ENCODE assay signal across 9 cellular contexts in genomic region chr7:76259124-76260086, GRCh38. TPM values are rescaled to one million over a fixed set of nuclear protein-coding genes. Genes with fewer than 3 reads are reported as not detected.
DNase-seq lines count a peak whose midpoint lies in the region; TF ChIP-seq lines count a peak whose summit lies in the region.
"Had no signal": no experiment of that assay in that cellular context is flagged by ENCODE, and none has a peak within 500 bp of the region (broad histone marks: within the 10 kb centered on the region; RNA-seq: fewer than 3 reads in every experiment).

No MANE protein-coding gene starts in this region.

- H3K27ac ChIP-seq in BLaER1 (no peak overlapping the region), esophagus muscularis mucosa (replicated peaks in 1 of 4) (no peak overlapping the region)
- H3K27ac ChIP-seq: epithelial cell of prostate had no signal

- no peak for TF ChIP-seq POLR2A in esophagus muscularis mucosa (IDR thresholded peaks at IDR 0.05; ENCODE audit: low read depth)

- TF ChIP-seq CTCF in LNCaP clone FGC (IDR thresholded peaks at IDR 0.05; ENCODE audit: control insufficient read depth, extremely low read depth, insufficient read depth): no peak
- no peak for TF ChIP-seq CTCF in esophagus muscularis mucosa (IDR thresholded peaks at IDR 0.05)

- intact Hi-C loops in esophagus muscularis mucosa (cut with DNase I): loop anchor here (5.0 kb wide), 1 partner anchor 82 kb away; no protein-coding TSS in a partner anchor

- H3K4me3 ChIP-seq in BLaER1: peak overlapping the region; percentile 63
- 0 out of 2 replicates have a peak overlapping the region, but pooled peaks have one; percentile 7 for H3K4me3 ChIP-seq in LNCaP clone FGC (ENCODE audit: low read depth, low read length)
- H3K4me3 ChIP-seq in esophagus muscularis mucosa: peak overlapping the region; percentile 37 to 43 (median 43)
- peak overlapping the region; percentile 66 for H3K4me3 ChIP-seq in neuron (ENCODE audit: low read length)

- H3K27me3 ChIP-seq in BLaER1 (peaks cover 12% of the 10 kb centered on the region), esophagus muscularis mucosa (peaks cover 0 to 75% (median 20%) of the 10 kb centered on the region in 4 donors), neuron (ENCODE audit: insufficient read depth, low read length) (no peaks in the 10 kb centered on the region)

- H3K36me3 ChIP-seq in BLaER1: no peaks in the 10 kb centered on the region
- no peaks in the 10 kb centered on the region for H3K36me3 ChIP-seq in esophagus muscularis mucosa
- no peaks in the 10 kb centered on the region for H3K36me3 ChIP-seq in neuron (ENCODE audit: insufficient read depth, low read length)

- H4K20me1 ChIP-seq in BLaER1: no peaks in the 10 kb centered on the region

- no peak for TF ChIP-seq EP300 in esophagus muscularis mucosa (IDR thresholded peaks at IDR 0.05)

- H3K9me3 ChIP-seq in BLaER1 (no peaks in the 10 kb centered on the region), esophagus muscularis mucosa (no peaks in the 10 kb centered on the region), neuron (ENCODE audit: low read length) (no peaks in the 10 kb centered on the region)

- H3K4me1 ChIP-seq in BLaER1 (peaks cover 41% of the 10 kb centered on the region), esophagus muscularis mucosa (peaks cover 6 to 14% (median 11%) of the 10 kb centered on the region in 4 donors), neuron (ENCODE audit: insufficient read depth, low read length) (peaks cover 6% of the 10 kb centered on the region)

- DNase-seq in LNCaP clone FGC (ENCODE audit: low read depth) (no peak), esophagus muscularis mucosa (ENCODE audit: extremely low spot score) (no peak), NCI-H1694 treated with DMSO at 0.1 percent for 48 hours (lab: John Stamatoyannopoulos, UW) (no peak), NCI-H774 (lab: John Stamatoyannopoulos, UW) (no peak), SKM-1 treated with dmso at 0.1 percent for 144 hours (lab: John Stamatoyannopoulos, UW; ENCODE audit: unreplicated experiment) (no peak)
- DNase-seq in stimulated activated CD4-positive, alpha-beta T cell treated with anti-CD3 and anti-CD28 coated beads, Interleukin-2, amount 100 ng/mL, for 48 hours: no peak

- H3K4me2 ChIP-seq in BLaER1: peak overlapping the region; percentile 91

- H3K9ac ChIP-seq in BLaER1: peak overlapping the region; percentile 38; the same call in 1 of the 2 replicates

- H2AFZ ChIP-seq in neuron (ENCODE audit: low read depth, low read length): peak overlapping the region; percentile 31

- WGBS in esophagus muscularis mucosa: 19% methylated on average over 39 of the region's 49 CpGs

RNA-seq across cellular contexts. Expression of gene HSPB1, which starts 43.1 kb away (rescaled TPM):
- 1,000 to 10,000 TPM in 3 of 4 donors, 100 to 1,000 TPM in 1; 927 to 2,513 (median 1,694) TPM for total RNA-seq in esophagus muscularis mucosa

RNA-seq across cellular contexts. Expression of gene SRRM3, which starts 57.7 kb away (rescaled TPM):
- total RNA-seq in esophagus muscularis mucosa: 1 to 10 TPM; 2.1 to 4.9 (median 2.7) TPM

Comparison
In these comparisons a context has a peak if more than half of its experiments do, and no peak if none do; other contexts are left out.
1. H3K4me3 ChIP-seq: peak in every context shown above with its lines; median percentile 66 in neuron; 63 in BLaER1; 43 in esophagus muscularis mucosa; 7 in LNCaP clone FGC.